Comparison of ENCODE assay signal across 14 cellular contexts in the genomic region with DNA sequence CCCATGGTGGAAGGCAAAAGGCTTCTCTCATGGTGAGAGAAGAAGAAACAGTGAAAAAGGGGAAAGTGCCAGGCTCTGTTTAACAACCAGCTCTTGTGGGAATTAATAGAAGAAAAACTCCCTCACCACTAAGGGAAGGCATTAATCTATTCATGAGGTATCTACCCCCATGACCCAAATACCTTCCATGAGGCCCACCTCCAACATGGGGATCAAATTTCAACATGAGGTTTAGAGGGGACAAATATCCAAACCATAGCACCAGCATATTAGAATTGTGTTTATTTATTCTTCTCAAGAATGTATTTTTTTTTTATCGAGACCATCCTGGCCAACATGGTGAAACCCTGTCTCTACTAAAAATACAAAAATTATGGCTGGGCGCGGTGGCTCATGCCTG. TPM values are rescaled to one million over a fixed set of nuclear protein-coding genes. Genes with fewer than 3 reads are reported as not detected.
DNase-seq lines count a peak whose midpoint lies in the region; ATAC-seq and TF ChIP-seq lines count a peak whose summit lies in the region.
"Had no signal": no experiment of that assay in that cellular context is flagged by ENCODE, and none has a peak within 500 bp of the region (broad histone marks: within the 10 kb centered on the region; RNA-seq: fewer than 3 reads in every experiment).

No MANE protein-coding gene starts in this region.

- TF ChIP-seq CTCF in choroid plexus epithelial cell (conservative IDR thresholded peaks at IDR 0.05; ENCODE audit: low read depth, low read length) (no peak), neutrophil (IDR thresholded peaks at IDR 0.05) (no peak)

- H3K4me1 ChIP-seq in right cardiac atrium (ENCODE audit: control insufficient read depth, insufficient read depth, low read length) = peaks cover 2% of the 10 kb centered on the region
- H3K4me1 ChIP-seq in neutrophil (ENCODE audit: control insufficient read depth in 1 of 2, insufficient read depth in 1 of 2, low read depth in 1 of 2, low read length in 1 of 2) = peaks cover 35 to 43% of the 10 kb centered on the region in 2 experiments

- H3K4me3 ChIP-seq in right cardiac atrium (ENCODE audit: low read length) (no peak overlapping the region), choroid plexus epithelial cell (ENCODE audit: low read depth, low read length) (no peak overlapping the region), neutrophil (ENCODE audit: low read depth in 1 of 2, low read length in 1 of 2) (no peak overlapping the region)
- H3K4me3 ChIP-seq: BLaER1 treated with 17β-estradiol and CSF1 and Interleukin-3, amounts not matched to agents 10 nM and 100 nM had no signal

- intact Hi-C loops in cardiac septum (cut with DNase I) (no loop called here), right cardiac atrium (cut with DNase I) (no loop called here)

- H3K27ac ChIP-seq in right cardiac atrium (ENCODE audit: low read length) (no peak overlapping the region), neutrophil (peak overlapping the region; percentile 42)
- H3K27ac ChIP-seq: BLaER1 treated with 17β-estradiol and CSF1 and Interleukin-3, amounts not matched to agents 10 nM and 100 nM had no signal

- peak; percentile 22 for DNase-seq in cardiac septum (ENCODE audit: low spot score)
- DNase-seq in right cardiac atrium = no peak
- DNase-seq in choroid plexus epithelial cell (ENCODE audit: low read depth) = peak; percentile 47
- no peak for DNase-seq in middle frontal gyrus (ENCODE audit: extremely low spot score, low spot score)
- DNase-seq: ACHN; Calu3; CD4-positive, CD25-positive, alpha-beta regulatory T cell; DMS 273 treated with DMSO at 0.1 percent for 48 hours; KG1 had no signal

- H3K27me3 ChIP-seq in right cardiac atrium (ENCODE audit: control insufficient read depth, insufficient read depth) (no peaks in the 10 kb centered on the region), neutrophil (no peaks in the 10 kb centered on the region)
- H3K27me3 ChIP-seq: BLaER1 treated with 17β-estradiol and CSF1 and Interleukin-3, amounts not matched to agents 10 nM and 100 nM had no signal

- WGBS in right cardiac atrium = 97% methylated on average over 3 of the region's 3 CpGs

- no peak for ATAC-seq in right cardiac atrium
- no peak for ATAC-seq in HG02798 (IDR thresholded peaks at IDR 0.05; ENCODE audit: poor library complexity, unreplicated experiment)
- ATAC-seq in HG03342 (IDR thresholded peaks at IDR 0.05; ENCODE audit: unreplicated experiment) = no peak
- ATAC-seq: HCT116 had no signal

- H3K36me3 ChIP-seq in neutrophil = no peaks in the 10 kb centered on the region

- H3K9me3 ChIP-seq in right cardiac atrium (ENCODE audit: control insufficient read depth, low read length) (no peaks in the 10 kb centered on the region), neutrophil (no peaks in the 10 kb centered on the region)

RNA-seq across cellular contexts. Expression of a gene that starts 4.9 kb away (rescaled TPM):
- total RNA-seq in cardiac septum (193 TPM), right cardiac atrium (100 to 1,000 TPM; 232 to 310 (median 267) TPM)
- 134 TPM for polyA plus RNA-seq in right cardiac atrium

RNA-seq across cellular contexts. Expression of a gene that starts 39.3 kb away (rescaled TPM):
- total RNA-seq in cardiac septum (278 TPM), right cardiac atrium (100 to 1,000 TPM; 296 to 384 (median 313) TPM)
- 503 TPM for polyA plus RNA-seq in right cardiac atrium

RNA-seq across cellular contexts. Expression of a gene that starts 39.6 kb away (rescaled TPM):
- total RNA-seq in cardiac septum (14.2 TPM), right cardiac atrium (10 to 100 TPM in 3 of 4 donors, 1 to 10 TPM in 1; 9.7 to 17.2 (median 13.4) TPM)
- 3.1 TPM for polyA plus RNA-seq in right cardiac atrium

Comparison
In these comparisons a context has a peak if more than half of its experiments do, and no peak if none do; other contexts are left out.
1. DNase-seq: peak in cardiac septum (single experiment) and choroid plexus epithelial cell (single experiment); none in right cardiac atrium (0 of 3) and middle frontal gyrus (single experiment).